In the genomic region with DNA sequence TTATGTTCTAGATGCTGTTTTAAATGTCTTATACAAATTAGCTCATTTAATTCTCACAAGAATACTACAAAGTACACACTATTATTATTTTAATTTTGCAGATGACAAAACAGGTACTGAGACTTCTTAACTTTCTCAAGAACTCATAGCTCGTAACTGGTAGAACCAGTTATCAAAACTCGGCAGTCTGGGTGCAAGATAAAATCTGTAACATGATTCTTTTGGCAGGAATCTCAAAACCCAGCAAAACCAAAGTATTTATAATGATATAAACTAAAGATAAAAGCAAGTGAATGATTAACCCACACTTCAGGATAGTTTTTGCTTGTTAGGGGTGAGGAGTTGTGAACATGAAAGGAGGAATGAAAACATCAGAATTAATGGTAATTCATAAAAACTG, we compare ENCODE assay signal across 1 cellular context.
TF ChIP-seq lines count a peak whose summit lies in the region.

No MANE protein-coding gene starts in this region.

TF ChIP-seq in GM23338, 12 proteins besides CTCF, POLR2A, EP300 and RAD21 (continued from another document):
- TF ChIP-seq POLR2AphosphoS5 (IDR thresholded peaks at IDR 0.05; ENCODE audit: low read depth) (no peak), JUNB (IDR thresholded peaks at IDR 0.05; ENCODE audit: unreplicated experiment) (no peak), EZH2phosphoT487 (IDR thresholded peaks at IDR 0.05; ENCODE audit: unreplicated experiment) (no peak), ZNF331 (CRISPR knock-in tag; IDR thresholded peaks at IDR 0.05; ENCODE audit: low read depth) (no peak), ZNF462 (CRISPR knock-in tag; IDR thresholded peaks at IDR 0.05) (no peak), ETS1 (IDR thresholded peaks at IDR 0.05) (no peak)
